ENCODE assay signal across 1 cellular context in the genomic region with DNA sequence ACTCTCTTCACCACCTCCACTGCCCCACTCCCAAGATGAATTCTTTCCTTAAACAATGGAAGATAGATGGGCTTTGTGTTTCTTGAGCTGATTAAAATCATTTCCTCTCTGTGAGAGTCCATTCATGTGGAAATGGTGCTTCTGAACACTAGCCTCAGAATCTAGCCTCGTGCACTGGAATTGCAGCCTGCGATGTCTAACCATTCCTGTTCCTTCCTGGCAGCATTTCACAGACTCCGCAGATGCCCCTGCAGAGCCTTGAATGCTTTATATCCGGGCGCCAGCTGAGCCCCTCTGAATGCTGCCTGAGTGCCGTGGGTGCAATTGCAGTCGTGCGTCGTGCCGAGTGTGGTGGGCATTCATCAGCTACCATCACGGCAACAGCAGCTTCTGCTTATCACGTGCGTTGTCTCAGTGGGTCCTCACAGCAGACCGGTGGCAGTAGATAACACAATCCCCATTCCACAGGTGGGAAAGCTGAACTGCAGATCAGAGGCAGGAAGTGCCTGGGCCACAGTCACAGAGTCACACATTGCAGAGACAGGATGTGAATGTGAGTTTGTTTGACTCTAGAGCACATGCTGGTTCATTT.
TF ChIP-seq lines count a peak whose summit lies in the region.

No MANE protein-coding gene starts in this region.

TF ChIP-seq in WTC11, 78 proteins besides CTCF, POLR2A, EP300 and RAD21 (continued from another document):
- TF ChIP-seq, protein P1, sequence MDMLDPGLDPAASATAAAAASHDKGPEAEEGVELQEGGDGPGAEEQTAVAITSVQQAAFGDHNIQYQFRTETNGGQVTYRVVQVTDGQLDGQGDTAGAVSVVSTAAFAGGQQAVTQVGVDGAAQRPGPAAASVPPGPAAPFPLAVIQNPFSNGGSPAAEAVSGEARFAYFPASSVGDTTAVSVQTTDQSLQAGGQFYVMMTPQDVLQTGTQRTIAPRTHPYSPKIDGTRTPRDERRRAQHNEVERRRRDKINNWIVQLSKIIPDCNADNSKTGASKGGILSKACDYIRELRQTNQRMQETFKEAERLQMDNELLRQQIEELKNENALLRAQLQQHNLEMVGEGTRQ (CRISPR knock-in tag; IDR thresholded peaks at IDR 0.05): no peak
- TF ChIP-seq FOXK1 (CRISPR knock-in tag; IDR thresholded peaks at IDR 0.05) (no peak), IRF2 (CRISPR knock-in tag; IDR thresholded peaks at IDR 0.05; ENCODE audit: borderline replicate concordance, low read depth) (no peak), NFATC4 (CRISPR knock-in tag; IDR thresholded peaks at IDR 0.05) (no peak)
- TF ChIP-seq, protein P2, sequence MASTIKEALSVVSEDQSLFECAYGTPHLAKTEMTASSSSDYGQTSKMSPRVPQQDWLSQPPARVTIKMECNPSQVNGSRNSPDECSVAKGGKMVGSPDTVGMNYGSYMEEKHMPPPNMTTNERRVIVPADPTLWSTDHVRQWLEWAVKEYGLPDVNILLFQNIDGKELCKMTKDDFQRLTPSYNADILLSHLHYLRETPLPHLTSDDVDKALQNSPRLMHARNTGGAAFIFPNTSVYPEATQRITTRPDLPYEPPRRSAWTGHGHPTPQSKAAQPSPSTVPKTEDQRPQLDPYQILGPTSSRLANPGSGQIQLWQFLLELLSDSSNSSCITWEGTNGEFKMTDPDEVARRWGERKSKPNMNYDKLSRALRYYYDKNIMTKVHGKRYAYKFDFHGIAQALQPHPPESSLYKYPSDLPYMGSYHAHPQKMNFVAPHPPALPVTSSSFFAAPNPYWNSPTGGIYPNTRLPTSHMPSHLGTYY (CRISPR knock-in tag; IDR thresholded peaks at IDR 0.05): no peak
